38 cellular contexts compared by ENCODE assay signal in the genomic region with DNA sequence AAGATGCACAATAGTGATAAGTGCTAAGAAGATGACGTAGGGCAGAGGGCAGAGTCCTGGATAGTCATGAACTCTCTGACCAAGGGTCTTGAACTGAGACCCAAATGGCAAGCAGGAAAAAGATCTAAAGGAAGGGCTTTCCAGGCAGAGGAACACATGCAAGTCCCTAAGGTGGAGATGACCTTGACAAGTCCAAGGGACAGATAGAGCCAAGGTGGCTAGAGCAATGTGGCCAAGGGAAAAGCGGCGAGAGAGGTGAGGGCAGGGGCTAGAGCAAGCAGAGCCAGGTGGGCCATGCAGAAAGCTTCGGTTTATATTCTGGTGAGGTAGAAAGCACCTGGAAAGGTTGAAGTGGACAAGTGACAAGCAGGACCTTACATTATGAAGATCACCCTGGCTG.
"Had no signal": no experiment of that assay in that cellular context is flagged by ENCODE, and none has a peak within 500 bp of the region (broad histone marks: within the 10 kb centered on the region; RNA-seq: fewer than 3 reads in every experiment).

No MANE protein-coding gene starts in this region.

- H3K4me3 ChIP-seq: adrenal gland, ascending aorta, body of pancreas, breast epithelium, cardiac muscle cell had no signal

- H3K9me3 Mint-ChIP-seq: activated naive CD4-positive, alpha-beta T cell treated with anti-CD3 and anti-CD28 coated beads, Interleukin-2, amount 10 ng/mL, durations not matched to agents 7 days and 5 days; activated naive CD4-positive, alpha-beta T cell treated with anti-CD3 and anti-CD28 coated beads, Interleukin-2, amount 50 U/mL, for 24 hours; activated naive CD4-positive, alpha-beta T cell treated with anti-CD3 and anti-CD28 coated beads, Interleukin-2, amount 50 U/mL, for 72 hours; activated naive CD8-positive, alpha-beta T cell treated with anti-CD3 and anti-CD28 coated beads, Interleukin-2, amount 10 ng/mL, durations not matched to agents 7 days and 5 days; activated T-cell treated with anti-CD3 and anti-CD28 coated beads, Interleukin-2, amount 50 U/mL, for 24 hours; activated T-cell treated with anti-CD3 and anti-CD28 coated beads, Interleukin-2, amount 50 U/mL, for 4 hours; activated T-helper 1 cell treated with anti-CD3 and anti-CD28 coated beads, Interleukin-12 subunit alpha, Interleukin-12 subunit beta, Interleukin-2, Interleukin-4 antibody, amounts not matched to agents 30 ng/mL and 10 ng/mL and 1 ng/mL, durations not matched to agents 14 hours and 24 hours and 36 hours; activated T-helper 17 cell treated with anti-CD3 and anti-CD28 coated beads, Interleukin-2, amount 50 U/mL, for 72 hours; activated T-helper 2 cell treated with anti-CD3 and anti-CD28 coated beads, Interferon-gamma antibody, Interleukin-2, Interleukin-4, amounts not matched to agents 10 μg/mL and 5 μg/mL and 100 μg/mL, durations not matched to agents 14 hours and 24 hours and 36 hours; central memory CD8-positive, alpha-beta T cell had no signal

- DNase-seq: activated effector memory CD4-positive, alpha-beta T cell treated with anti-CD3 and anti-CD28 coated beads, Interleukin-2, amount 50 U/mL, for 16 hours; activated effector memory CD4-positive, alpha-beta T cell treated with Interleukin-2 at 50 U/mL for 16 hours; activated gamma-delta T cell; activated gamma-delta T cell treated with Interleukin-2 at 50 U/mL for 16 hours; activated naive CD4-positive, alpha-beta T cell; activated naive CD4-positive, alpha-beta T cell treated with anti-CD3 and anti-CD28 coated beads for 36 hours; activated naive CD4-positive, alpha-beta T cell treated with anti-CD3 and anti-CD28 coated beads, Interleukin-2, amount 10 ng/mL, durations not matched to agents 7 days and 5 days; activated naive CD4-positive, alpha-beta T cell treated with anti-CD3 and anti-CD28 coated beads, Interleukin-2, amount 50 U/mL, for 16 hours; activated naive CD4-positive, alpha-beta T cell treated with Interleukin-2 at 50 U/mL for 16 hours; activated naive CD8-positive, alpha-beta T cell treated with anti-CD3 and anti-CD28 coated beads, Interleukin-2, amount 10 ng/mL, durations not matched to agents 7 days and 5 days; activated T-cell treated with anti-CD3 and anti-CD28 coated beads, Interleukin-2, amount 50 U/mL, for 1 hour; activated T-cell treated with anti-CD3 and anti-CD28 coated beads, Interleukin-2, amount 50 U/mL, for 24 hours; activated T-cell treated with anti-CD3 and anti-CD28 coated beads, Interleukin-2, amount 50 U/mL, for 4 hours; activated T-cell treated with anti-CD3 and anti-CD28 coated beads, Interleukin-2, amount 50 U/mL, for 48 hours; activated T-cell treated with anti-CD3 and anti-CD28 coated beads, Interleukin-2, amount 50 U/mL, for 72 hours; adrenal gland; amniotic stem cell; amygdala; anterior cingulate cortex; aorta; body of pancreas; brain microvascular endothelial cell; caudate nucleus; central memory CD4-positive, alpha-beta T cell; cerebellar nuclear complex had no signal

- H3K27me3 ChIP-seq: adrenal gland, ascending aorta, body of pancreas, brain microvascular endothelial cell, breast epithelium, cardiac muscle cell had no signal

- H3K4me3 Mint-ChIP-seq: activated naive CD4-positive, alpha-beta T cell treated with anti-CD3 and anti-CD28 coated beads for 36 hours; activated naive CD4-positive, alpha-beta T cell treated with anti-CD3 and anti-CD28 coated beads, Interleukin-2, amount 10 ng/mL, durations not matched to agents 7 days and 5 days; activated naive CD4-positive, alpha-beta T cell treated with anti-CD3 and anti-CD28 coated beads, Interleukin-2, amount 50 U/mL, for 24 hours; activated naive CD8-positive, alpha-beta T cell; activated naive CD8-positive, alpha-beta T cell treated with anti-CD3 and anti-CD28 coated beads, Interleukin-2, amount 10 ng/mL, durations not matched to agents 7 days and 5 days; activated T-cell treated with anti-CD3 and anti-CD28 coated beads, Interleukin-2, amount 50 U/mL, for 24 hours; activated T-cell treated with anti-CD3 and anti-CD28 coated beads, Interleukin-2, amount 50 U/mL, for 4 hours; activated T-cell treated with anti-CD3 and anti-CD28 coated beads, Interleukin-2, amount 50 U/mL, for 72 hours; activated T-helper 1 cell treated with anti-CD3 and anti-CD28 coated beads, Interleukin-12 subunit alpha, Interleukin-12 subunit beta, Interleukin-2, Interleukin-4 antibody, amounts not matched to agents 30 ng/mL and 10 ng/mL and 1 ng/mL, durations not matched to agents 14 hours and 24 hours and 36 hours; activated T-helper 17 cell treated with anti-CD3 and anti-CD28 coated beads, Interleukin-2, amount 50 U/mL, for 72 hours; brain; central memory CD8-positive, alpha-beta T cell had no signal

- H3K27me3 Mint-ChIP-seq: activated naive CD4-positive, alpha-beta T cell treated with anti-CD3 and anti-CD28 coated beads, Interleukin-2, amount 10 ng/mL, durations not matched to agents 7 days and 5 days; activated naive CD4-positive, alpha-beta T cell treated with anti-CD3 and anti-CD28 coated beads, Interleukin-2, amount 50 U/mL, for 24 hours; activated naive CD8-positive, alpha-beta T cell; activated naive CD8-positive, alpha-beta T cell treated with anti-CD3 and anti-CD28 coated beads, Interleukin-2, amount 10 ng/mL, durations not matched to agents 7 days and 5 days; activated T-cell treated with anti-CD3 and anti-CD28 coated beads, Interleukin-2, amount 50 U/mL, for 24 hours; activated T-helper 17 cell treated with anti-CD3 and anti-CD28 coated beads, Interleukin-2, amount 50 U/mL, for 72 hours; brain; central memory CD8-positive, alpha-beta T cell had no signal

- H3K9me3 ChIP-seq: adrenal gland, ascending aorta, body of pancreas, breast epithelium had no signal

- H3K4me1 ChIP-seq: adrenal gland, ascending aorta, body of pancreas, breast epithelium had no signal

- FAIRE-seq: astrocyte, bronchial epithelial cell had no signal

- ATAC-seq: activated naive CD4-positive, alpha-beta T cell treated with anti-CD3 and anti-CD28 coated beads, Interleukin-2, amount 50 U/mL, for 72 hours; activated T-cell treated with anti-CD3 and anti-CD28 coated beads, Interleukin-2, amount 50 U/mL, for 4 hours; activated T-cell treated with anti-CD3 and anti-CD28 coated beads, Interleukin-2, amount 50 U/mL, for 72 hours; activated T-helper 17 cell treated with anti-CD3 and anti-CD28 coated beads, Interleukin-2, amount 50 U/mL, for 72 hours; body of pancreas had no signal

- H3K36me3 ChIP-seq: adrenal gland, ascending aorta, brain microvascular endothelial cell, breast epithelium, cardiac muscle cell had no signal

- H3K27ac Mint-ChIP-seq: activated naive CD4-positive, alpha-beta T cell treated with anti-CD3 and anti-CD28 coated beads for 36 hours; activated naive CD4-positive, alpha-beta T cell treated with anti-CD3 and anti-CD28 coated beads, Interleukin-2, amount 10 ng/mL, durations not matched to agents 7 days and 5 days; activated naive CD4-positive, alpha-beta T cell treated with anti-CD3 and anti-CD28 coated beads, Interleukin-2, amount 50 U/mL, for 24 hours; activated naive CD4-positive, alpha-beta T cell treated with anti-CD3 and anti-CD28 coated beads, Interleukin-2, amount 50 U/mL, for 72 hours; activated naive CD8-positive, alpha-beta T cell; activated naive CD8-positive, alpha-beta T cell treated with anti-CD3 and anti-CD28 coated beads, Interleukin-2, amount 10 ng/mL, durations not matched to agents 7 days and 5 days; activated T-cell treated with anti-CD3 and anti-CD28 coated beads, Interleukin-2, amount 50 U/mL, for 24 hours; activated T-cell treated with anti-CD3 and anti-CD28 coated beads, Interleukin-2, amount 50 U/mL, for 72 hours; activated T-helper 1 cell treated with anti-CD3 and anti-CD28 coated beads, Interleukin-12 subunit alpha, Interleukin-12 subunit beta, Interleukin-2, Interleukin-4 antibody, amounts not matched to agents 30 ng/mL and 10 ng/mL and 1 ng/mL, durations not matched to agents 14 hours and 24 hours and 36 hours; activated T-helper 17 cell treated with anti-CD3 and anti-CD28 coated beads, Interleukin-2, amount 50 U/mL, for 72 hours; activated T-helper 2 cell treated with anti-CD3 and anti-CD28 coated beads, Interferon-gamma antibody, Interleukin-2, Interleukin-4, amounts not matched to agents 10 μg/mL and 5 μg/mL and 100 μg/mL, durations not matched to agents 14 hours and 24 hours and 36 hours had no signal

- H3K27ac ChIP-seq: adrenal gland, ascending aorta, body of pancreas, brain microvascular endothelial cell, breast epithelium, cardiac muscle cell had no signal

- H3K36me3 Mint-ChIP-seq: activated naive CD4-positive, alpha-beta T cell treated with anti-CD3 and anti-CD28 coated beads, Interleukin-2, amount 10 ng/mL, durations not matched to agents 7 days and 5 days; activated naive CD4-positive, alpha-beta T cell treated with anti-CD3 and anti-CD28 coated beads, Interleukin-2, amount 50 U/mL, for 72 hours; brain had no signal

- H3K4me1 Mint-ChIP-seq: activated naive CD4-positive, alpha-beta T cell treated with anti-CD3 and anti-CD28 coated beads, Interleukin-2, amount 10 ng/mL, durations not matched to agents 7 days and 5 days; activated naive CD4-positive, alpha-beta T cell treated with anti-CD3 and anti-CD28 coated beads, Interleukin-2, amount 50 U/mL, for 24 hours; activated naive CD8-positive, alpha-beta T cell treated with anti-CD3 and anti-CD28 coated beads, Interleukin-2, amount 10 ng/mL, durations not matched to agents 7 days and 5 days; activated T-helper 17 cell treated with anti-CD3 and anti-CD28 coated beads, Interleukin-2, amount 50 U/mL, for 72 hours; central memory CD8-positive, alpha-beta T cell had no signal
